ENCODE assay signal across 31 cellular contexts in the genomic region with DNA sequence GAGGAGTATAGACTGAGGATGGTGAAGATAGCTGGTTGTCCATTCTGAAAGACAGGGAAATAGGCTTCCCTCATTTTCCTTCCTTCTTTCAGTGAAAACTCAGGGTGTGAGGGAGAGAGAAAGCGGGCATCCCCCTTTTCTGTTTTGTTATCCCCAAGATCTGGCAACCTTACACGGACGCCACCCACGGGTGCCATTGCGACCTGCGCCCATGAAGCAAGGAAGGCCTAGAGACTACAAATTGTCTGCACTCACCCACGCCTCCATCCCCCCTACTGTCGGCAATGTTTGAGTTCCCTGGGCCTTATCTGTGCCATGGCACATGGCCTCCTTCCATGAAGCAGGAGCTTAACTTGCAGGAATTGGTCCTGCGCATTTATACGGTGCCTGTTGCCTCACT.
DNase-seq lines count a peak whose midpoint lies in the region; ATAC-seq, FAIRE-seq and TF ChIP-seq lines count a peak whose summit lies in the region.
"Had no signal": no experiment of that assay in that cellular context is flagged by ENCODE, and none has a peak within 500 bp of the region (broad histone marks: within the 10 kb centered on the region; RNA-seq: fewer than 3 reads in every experiment).

No MANE protein-coding gene starts in this region.

- H3K9me3 ChIP-seq in K562 (replicated peaks; ENCODE audit: control insufficient read depth, insufficient read depth, low read depth, low read length) (no peaks in the 10 kb centered on the region), transverse colon (no peaks in the 10 kb centered on the region)
- H3K9me3 ChIP-seq: A549; BE2C; BLaER1; BLaER1 treated with 17β-estradiol and CSF1 and Interleukin-3, amounts not matched to agents 10 nM and 100 nM; Caco-2 had no signal

- 11% methylated on average over 10 of the region's 10 CpGs for WGBS in K562 (ENCODE audit: insufficient coverage, low coverage, missing lambda C conversion rate)
- 87% methylated on average over 10 of the region's 10 CpGs; no CpG with 5 or more reads in 1 of the 2 donors for WGBS in transverse colon (ENCODE audit: low coverage in 1 of 2), 2 donors

- intact Hi-C loops in K562 (cut with micrococcal nuclease) = no loop called here
- intact Hi-C loops in transverse colon (cut with DNase I; ENCODE audit: low total_unique reads) = no loop called here

- no peaks in the 10 kb centered on the region for H3K36me3 ChIP-seq in K562 (ENCODE audit: control insufficient read depth, insufficient read depth, low read length)
- H3K36me3 ChIP-seq in bronchial epithelial cell (ENCODE audit: control insufficient read depth, insufficient read depth, low read length) = no peaks in the 10 kb centered on the region
- no peaks in the 10 kb centered on the region for H3K36me3 ChIP-seq in transverse colon
- H3K36me3 ChIP-seq: BE2C; BLaER1; BLaER1 treated with 17β-estradiol and CSF1 and Interleukin-3, amounts not matched to agents 10 nM and 100 nM had no signal

- H3K9me1 ChIP-seq in K562 (ENCODE audit: control insufficient read depth, insufficient read depth, low read length) = no peaks in the 10 kb centered on the region

- TF ChIP-seq RAD21 in K562 (CRISPR knock-in tag; conservative IDR thresholded peaks at IDR 0.05 in 1 of 2, IDR thresholded peaks at IDR 0.05 in 1 of 2) = no peak

- TF ChIP-seq CTCF in K562 (IDR thresholded peaks at IDR 0.05 in 2 of 3, conservative IDR thresholded peaks at IDR 0.05 in 1 of 3; ENCODE audit: insufficient read depth in 2 of 3, low read depth in 1 of 3, low read length in 3 of 3) (no peak; a peak in 1 of 6 replicates), bronchial epithelial cell (IDR thresholded peaks at IDR 0.05; ENCODE audit: insufficient read depth, low read length, severe bottlenecking) (no peak), transverse colon (IDR thresholded peaks at IDR 0.05) (no peak), GM10248 (IDR thresholded peaks at IDR 0.05; ENCODE audit: control extremely low read depth, extremely low read depth, low read depth, missing control alignments) (no peak)

- no peak overlapping the region for H3K9ac ChIP-seq in K562 (ENCODE audit: insufficient read depth in 1 of 2, low read depth in 2 of 2, low read length in 2 of 2)
- H3K9ac ChIP-seq: BLaER1; BLaER1 treated with 17β-estradiol and CSF1 and Interleukin-3, amounts not matched to agents 10 nM and 100 nM had no signal

- no peak overlapping the region for H3K27ac ChIP-seq in K562 (ENCODE audit: extremely low read depth, low read depth, low read length)
- no peak overlapping the region for H3K27ac ChIP-seq in transverse colon
- H3K27ac ChIP-seq: 22Rv1; A549; BLaER1; BLaER1 treated with 17β-estradiol and CSF1 and Interleukin-3, amounts not matched to agents 10 nM and 100 nM; C4-2B had no signal

- TF ChIP-seq POLR2A in K562 (conservative IDR thresholded peaks at IDR 0.05) (no peak), transverse colon (IDR thresholded peaks at IDR 0.05) (no peak)

- H2AFZ ChIP-seq in K562 (ENCODE audit: low read depth, low read length) = no peak overlapping the region

- in situ Hi-C loops in K562 (cut with MboI) = no loop called here
- in situ Hi-C loops in transverse colon (cut with MboI; ENCODE audit: low pct_ligation_motif_present in 1 of 4, low pct_unique_long_range_greater_than_20kb in 1 of 4, low sequenced_read_pairs in 3 of 4) = no loop called here

- DNase-seq in K562 (ENCODE audit: extremely low read depth in 1 of 4, low spot score in 3 of 4) (peak in 2 of 4 experiments; percentile 13 to 16), bronchial epithelial cell (ENCODE audit: low read depth) (no peak), transverse colon (no peak), GM10248 (ENCODE audit: extremely low spot score) (no peak)
- DNase-seq: 8988T; ACHN; AML-193; BE2C; C1 segment of cervical spinal cord; Caco-2; Calu3; CD4-positive, alpha-beta memory T cell; CD4-positive, alpha-beta T cell; CD4-positive, CD25-positive, alpha-beta regulatory T cell; CD8-positive, alpha-beta memory T cell; CD8-positive, alpha-beta T cell; COR-L47; DMS 273 treated with DMSO at 0.1 percent for 48 hours; DMS153; DMS53; DMS79; DMS79 treated with DMSO at 0.1 percent for 48 hours; DND-41; EL had no signal

- FAIRE-seq in K562 (lab: Jason Lieb, UNC) (no peak), bronchial epithelial cell (lab: Jason Lieb, UNC) (peak; percentile 50)
- FAIRE-seq: A204.1, A549, D721Med had no signal

- ATAC-seq in K562 = no peak
- ATAC-seq: A549; CD8-positive, alpha-beta T cell had no signal

- CTCF ChIA-PET in K562 (lab: Yijun Ruan, JAX; ENCODE audit: low intra/inter-chr PET ratio) = no interaction called here
- CTCF ChIA-PET in GM10248 (lab: Yijun Ruan, JAX) = no interaction called here

- BruUV-seq in K562 (replicated peaks; lab: Mats Ljungman, UMichigan) = no TSS peak

- H3K4me2 ChIP-seq in K562 (ENCODE audit: insufficient read depth, low read length) = no peak overlapping the region
- H3K4me2 ChIP-seq: A549; BLaER1; BLaER1 treated with 17β-estradiol and CSF1 and Interleukin-3, amounts not matched to agents 10 nM and 100 nM had no signal

- no peak overlapping the region for H3K4me3 ChIP-seq in K562
- H3K4me3 ChIP-seq in bronchial epithelial cell (ENCODE audit: low read depth, low read length) = no peak overlapping the region
- no peak overlapping the region for H3K4me3 ChIP-seq in transverse colon
- H3K4me3 ChIP-seq: A549; BLaER1; BLaER1 treated with 17β-estradiol and CSF1 and Interleukin-3, amounts not matched to agents 10 nM and 100 nM had no signal

- H3K79me2 ChIP-seq in K562 (ENCODE audit: control insufficient read depth, insufficient read depth, low read length) = no peaks in the 10 kb centered on the region

- TF ChIP-seq EP300 in K562 (IDR thresholded peaks at IDR 0.05; ENCODE audit: low read length) = no peak
- TF ChIP-seq EP300 in transverse colon (IDR thresholded peaks at IDR 0.05; ENCODE audit: low read depth) = no peak

- POLR2A ChIA-PET in K562 (lab: Yijun Ruan, JAX) (no interaction called here), GM10248 (lab: Yijun Ruan, JAX) (no interaction called here)

- H3K27me3 ChIP-seq in K562 (ENCODE audit: control insufficient read depth in 2 of 2, insufficient read depth in 2 of 2, low read length in 2 of 2) = no peaks in the 10 kb centered on the region
- no peaks in the 10 kb centered on the region for H3K27me3 ChIP-seq in bronchial epithelial cell (ENCODE audit: control insufficient read depth, insufficient read depth, low read length)
- no peaks in the 10 kb centered on the region for H3K27me3 ChIP-seq in transverse colon
- H3K27me3 ChIP-seq: BE2C; BLaER1; BLaER1 treated with 17β-estradiol and CSF1 and Interleukin-3, amounts not matched to agents 10 nM and 100 nM had no signal

- H4K20me1 ChIP-seq in K562 (replicated peaks; ENCODE audit: control insufficient read depth, insufficient read depth, low read length) = no peaks in the 10 kb centered on the region
- H4K20me1 ChIP-seq: BLaER1; BLaER1 treated with 17β-estradiol and CSF1 and Interleukin-3, amounts not matched to agents 10 nM and 100 nM had no signal

- peaks cover 0 to 7% of the 10 kb centered on the region in 2 experiments; a peak in 2 of 5 replicates for H3K4me1 ChIP-seq in K562 (replicated peaks in 1 of 2; ENCODE audit: control insufficient read depth in 2 of 2, insufficient read depth in 2 of 2, low read length in 2 of 2)
- H3K4me1 ChIP-seq in transverse colon = no peaks in the 10 kb centered on the region
- H3K4me1 ChIP-seq: A549; BE2C; BLaER1; BLaER1 treated with 17β-estradiol and CSF1 and Interleukin-3, amounts not matched to agents 10 nM and 100 nM; Caco-2 had no signal

TF ChIP-seq in K562, 482 proteins besides CTCF, POLR2A, EP300 and RAD21 (continues in another document):
- TF ChIP-seq CBFA2T3 (IDR thresholded peaks at IDR 0.05) (peak; percentile 40), EGR1 (conservative IDR thresholded peaks at IDR 0.05) (0 out of 2 replicates have a peak, but pooled peaks have one; percentile 42), KLF10 (CRISPR knock-in tag; IDR thresholded peaks at IDR 0.05) (no peak), ZBTB34 (CRISPR knock-in tag; IDR thresholded peaks at IDR 0.05) (no peak), L3MBTL2 (IDR thresholded peaks at IDR 0.05) (peak; percentile 34; the same call in 1 of the 2 replicates)
